20 cellular contexts compared by ENCODE assay signal in genomic region chr3:159650751-159651150, GRCh38.
A peak's percentile ranks its signal among the peaks of the same experiment; 100 is the strongest.
DNase-seq lines count a peak whose midpoint lies in the region; ATAC-seq and TF ChIP-seq lines count a peak whose summit lies in the region.
"Had no signal": no experiment of that assay in that cellular context is flagged by ENCODE, and none has a peak within 500 bp of the region (broad histone marks: within the 10 kb centered on the region; RNA-seq: fewer than 3 reads in every experiment).

No MANE protein-coding gene starts in this region.

- DNase-seq in NCI-H2171 treated with DMSO at 0.1 percent for 48 hours (lab: John Stamatoyannopoulos, UW) = peak; percentile 13
- DNase-seq in NCI-H2171 (lab: John Stamatoyannopoulos, UW) = no peak
- DNase-seq in NCI-H69 (lab: John Stamatoyannopoulos, UW) = peak; percentile 3
- peak; percentile 59 for DNase-seq in epithelial cell of esophagus (ENCODE audit: low read depth)
- no peak for DNase-seq in mucosa of descending colon
- no peak for DNase-seq in sciatic nerve (ENCODE audit: low spot score)
- DNase-seq in stimulated activated CD4-positive, alpha-beta T cell treated with anti-CD3 and anti-CD28 coated beads, Interleukin-4, amount 100 ng/mL, for 24 hours = no peak
- DNase-seq: CD4-positive, CD25-positive, alpha-beta regulatory T cell; MG63; NCI-H1105 treated with DMSO at 0.1 percent for 48 hours; NCI-H2029; NCI-H2227 treated with DMSO at 0.1 percent for 48 hours; NCI-H526 treated with DMSO at 0.1 percent for 48 hours; Peyer's patch; SIG-M5 had no signal

- no peaks in the 10 kb centered on the region for H3K36me3 ChIP-seq in mucosa of descending colon (ENCODE audit: low read depth)
- H3K36me3 ChIP-seq: HAP-1, MG63, Peyer's patch had no signal

- H3K4me3 ChIP-seq in epithelial cell of esophagus (ENCODE audit: low read length) (no peak overlapping the region), mucosa of descending colon (no peak overlapping the region)
- H3K4me3 ChIP-seq: GM23338, HAP-1, MG63, Peyer's patch, SK-N-MC had no signal

- no peaks in the 10 kb centered on the region for H3K9me3 ChIP-seq in mucosa of descending colon
- H3K9me3 ChIP-seq: HAP-1, MG63, Peyer's patch had no signal

- no peak for TF ChIP-seq CTCF in epithelial cell of esophagus (IDR thresholded peaks at IDR 0.05; ENCODE audit: insufficient read depth, low read depth, low read length, missing control alignments)
- no peak for TF ChIP-seq CTCF in mucosa of descending colon (IDR thresholded peaks at IDR 0.05)

- ATAC-seq in mucosa of descending colon (peak; percentile 58), sciatic nerve (no peak), HG03280 (IDR thresholded peaks at IDR 0.05; ENCODE audit: unreplicated experiment) (no peak)
- ATAC-seq: GM23338, HepG2 had no signal

- intact Hi-C loops in mucosa of descending colon (cut with DNase I, micrococcal nuclease) = no loop called here
- intact Hi-C loops in sciatic nerve (cut with DNase I) = no loop called here

- no peaks in the 10 kb centered on the region for H3K4me1 ChIP-seq in mucosa of descending colon (ENCODE audit: low read depth)
- H3K4me1 ChIP-seq: HAP-1, Peyer's patch had no signal

Comparison
In these comparisons a context has a peak if more than half of its experiments do, and no peak if none do; other contexts are left out.
1. DNase-seq: peak in NCI-H2171 treated with DMSO at 0.1 percent for 48 hours (single experiment), NCI-H69 (single experiment) and epithelial cell of esophagus (single experiment); none in NCI-H2171 (single experiment), mucosa of descending colon (0 of 3), sciatic nerve (single experiment) and stimulated activated CD4-positive, alpha-beta T cell treated with anti-CD3 and anti-CD28 coated beads, Interleukin-4, amount 100 ng/mL, for 24 hours (single experiment).